In genomic region chr6:10166031-10166430, GRCh38 we compare ENCODE assay signal across 15 cellular contexts.
DNase-seq lines count a peak whose midpoint lies in the region; TF ChIP-seq lines count a peak whose summit lies in the region.
"Had no signal": no experiment of that assay in that cellular context is flagged by ENCODE, and none has a peak within 500 bp of the region (broad histone marks: within the 10 kb centered on the region; RNA-seq: fewer than 3 reads in every experiment).

No MANE protein-coding gene starts in this region.

- DNase-seq in mammary epithelial cell (no peak), MCF 10A (ENCODE audit: unreplicated experiment) (no peak), NB4 (ENCODE audit: low read depth) (peak; percentile 33), RPMI8226 (peak; percentile 31), GM03348 (ENCODE audit: low spot score) (no peak), 8988T (no peak), dermis blood vessel endothelial cell (no peak)
- no peak for DNase-seq in T-helper 2 cell treated with Interferon-gamma antibody and Interleukin-4, amounts not matched to agents 5 μg/mL and 100 μg/mL, for 36 hours (ENCODE audit: low spot score)
- DNase-seq: CD8-positive, alpha-beta T cell; IMR-90; NCI-H1105 treated with DMSO at 0.1 percent for 48 hours; NCI-H187 treated with DMSO at 0.1 percent for 48 hours; NCI-H446; SHP77; SK-N-SH had no signal

- intact Hi-C loops in mammary epithelial cell (cut with micrococcal nuclease), result loop anchor here (10.0 kb wide), 1 partner anchor 69 kb away; no protein-coding TSS in a partner anchor
- intact Hi-C loops in MCF 10A (cut with micrococcal nuclease), result no loop called here

- no peak for TF ChIP-seq POLR2A in NB4 (IDR thresholded peaks at IDR 0.05; ENCODE audit: extremely low read depth, insufficient read length)

- H3K27me3 ChIP-seq in mammary epithelial cell (ENCODE audit: insufficient read depth, low read length), result no peaks in the 10 kb centered on the region

- H3K27me3 Mint-ChIP-seq in MCF 10A (ENCODE audit: insufficient read depth, unreplicated experiment), result no peaks in the 10 kb centered on the region
- H3K27me3 Mint-ChIP-seq in T-helper 2 cell treated with Interferon-gamma antibody and Interleukin-4, amounts not matched to agents 5 μg/mL and 100 μg/mL, for 36 hours (ENCODE audit: low read depth), result no peaks in the 10 kb centered on the region

- H3K79me2 ChIP-seq in mammary epithelial cell (ENCODE audit: insufficient read depth, low read length), result no peaks in the 10 kb centered on the region

- no peak overlapping the region for H3K9ac ChIP-seq in mammary epithelial cell (ENCODE audit: insufficient read depth, low read length)
- H3K9ac ChIP-seq: SK-N-SH had no signal

- peaks cover 21% of the 10 kb centered on the region for H3K4me1 ChIP-seq in mammary epithelial cell (ENCODE audit: insufficient read depth, low read length)

- peaks cover 2% of the 10 kb centered on the region for H3K9me3 Mint-ChIP-seq in MCF 10A (ENCODE audit: unreplicated experiment)
- H3K9me3 Mint-ChIP-seq in T-helper 2 cell treated with Interferon-gamma antibody and Interleukin-4, amounts not matched to agents 5 μg/mL and 100 μg/mL, for 36 hours, result peaks cover 6% of the 10 kb centered on the region

- H3K36me3 Mint-ChIP-seq in MCF 10A (ENCODE audit: insufficient read depth, unreplicated experiment), result peaks cover 13% of the 10 kb centered on the region
- no peaks in the 10 kb centered on the region for H3K36me3 Mint-ChIP-seq in T-helper 2 cell treated with Interferon-gamma antibody and Interleukin-4, amounts not matched to agents 5 μg/mL and 100 μg/mL, for 36 hours (ENCODE audit: low read depth)
- H3K36me3 Mint-ChIP-seq: CD8-positive, alpha-beta T cell had no signal

- TF ChIP-seq CTCF in mammary epithelial cell (conservative IDR thresholded peaks at IDR 0.05 in 1 of 2, IDR thresholded peaks at IDR 0.05 in 1 of 2; ENCODE audit: extremely low read depth in 1 of 2, insufficient read depth in 1 of 2, low read depth in 1 of 2, low read length in 2 of 2) (no peak), MCF 10A (IDR thresholded peaks at IDR 0.05; ENCODE audit: unreplicated experiment) (no peak), NB4 (IDR thresholded peaks at IDR 0.05; ENCODE audit: low read depth, low read length) (no peak)

- H2AFZ ChIP-seq in mammary epithelial cell (ENCODE audit: low read depth, low read length), result peak overlapping the region; percentile 40

- WGBS in mammary epithelial cell (ENCODE audit: low coverage, missing lambda C conversion rate), result 95% methylated on average over 5 of the region's 5 CpGs

- no peak overlapping the region for H3K4me2 ChIP-seq in mammary epithelial cell (ENCODE audit: insufficient read depth, low read depth, low read length)
- H3K4me2 ChIP-seq: SK-N-SH had no signal

- no peak overlapping the region for H3K27ac Mint-ChIP-seq in MCF 10A (ENCODE audit: low read depth, unreplicated experiment)
- H3K27ac Mint-ChIP-seq in T-helper 2 cell treated with Interferon-gamma antibody and Interleukin-4, amounts not matched to agents 5 μg/mL and 100 μg/mL, for 36 hours, result no peak overlapping the region
- H3K27ac Mint-ChIP-seq: CD8-positive, alpha-beta T cell had no signal

- no peak overlapping the region for H3K4me3 Mint-ChIP-seq in MCF 10A (ENCODE audit: unreplicated experiment)
- H3K4me3 Mint-ChIP-seq in T-helper 2 cell treated with Interferon-gamma antibody and Interleukin-4, amounts not matched to agents 5 μg/mL and 100 μg/mL, for 36 hours, result no peak overlapping the region
- H3K4me3 Mint-ChIP-seq: CD8-positive, alpha-beta T cell had no signal

- H3K4me3 ChIP-seq in mammary epithelial cell (replicated peaks in 1 of 3; ENCODE audit: insufficient read depth in 1 of 3, low read depth in 2 of 3, low read length in 3 of 3) (no peak overlapping the region), NB4 (ENCODE audit: low read depth, low read length) (no peak overlapping the region)

- no peak overlapping the region for H3K27ac ChIP-seq in mammary epithelial cell (ENCODE audit: insufficient read depth, low read depth, low read length)

- dilution Hi-C loops in mammary epithelial cell (cut with HindIII; ENCODE audit: low sequenced_read_pairs), result no loop called here

- no peaks in the 10 kb centered on the region for H3K9me3 ChIP-seq in mammary epithelial cell (replicated peaks; ENCODE audit: insufficient read depth, low read length)
- H3K9me3 ChIP-seq: SK-N-SH had no signal

- peaks cover 18% of the 10 kb centered on the region for H3K4me1 Mint-ChIP-seq in MCF 10A (ENCODE audit: insufficient read depth, unreplicated experiment)
- no peaks in the 10 kb centered on the region for H3K4me1 Mint-ChIP-seq in T-helper 2 cell treated with Interferon-gamma antibody and Interleukin-4, amounts not matched to agents 5 μg/mL and 100 μg/mL, for 36 hours (ENCODE audit: low read depth)

- POLR2A ChIA-PET in MCF 10A (lab: Yijun Ruan, JAX), result interaction anchor here (4.0 kb wide), 1 partner anchor 9 kb away, joined by 52 read pairs; no protein-coding TSS in a partner anchor

- H4K20me1 ChIP-seq in mammary epithelial cell (ENCODE audit: insufficient read depth, low read length), result no peaks in the 10 kb centered on the region

- BruUV-seq in mammary epithelial cell (replicated peaks; lab: Mats Ljungman, UMichigan) (no TSS peak), MCF 10A (replicated peaks; lab: Mats Ljungman, UMichigan) (no TSS peak)

- in situ Hi-C loops in mammary epithelial cell (cut with MboI; ENCODE audit: low sequenced_read_pairs in 2 of 2), result no loop called here

- CTCF ChIA-PET in mammary epithelial cell (lab: Charles Lee; ENCODE audit: low non-redundant PET) (interaction anchor here (0.5 kb wide), 1 partner anchor 249 kb away, joined by 3 read pairs; the partner anchor contains the start of gene TFAP2A), MCF 10A (lab: Yijun Ruan, JAX) (interaction anchor here (0.9 kb wide), 1 partner anchor 263 kb away, joined by 3 read pairs; no protein-coding TSS in a partner anchor)

- no peaks in the 10 kb centered on the region for H3K36me3 ChIP-seq in mammary epithelial cell (ENCODE audit: insufficient read depth, low read length)

Comparison
In these comparisons a context has a peak if more than half of its experiments do, and no peak if none do; other contexts are left out.
1. DNase-seq: peak in NB4 (single experiment) and RPMI8226 (single experiment); none in mammary epithelial cell (single experiment), MCF 10A (single experiment), GM03348 (single experiment), 8988T (single experiment), T-helper 2 cell treated with Interferon-gamma antibody and Interleukin-4, amounts not matched to agents 5 μg/mL and 100 μg/mL, for 36 hours (single experiment) and dermis blood vessel endothelial cell (single experiment).